In genomic region chr3:178384302-178384939, GRCh38 we compare ENCODE assay signal across 9 cellular contexts.
DNase-seq lines count a peak whose midpoint lies in the region; ATAC-seq and TF ChIP-seq lines count a peak whose summit lies in the region.
"Had no signal": no experiment of that assay in that cellular context is flagged by ENCODE, and none has a peak within 500 bp of the region (broad histone marks: within the 10 kb centered on the region; RNA-seq: fewer than 3 reads in every experiment).

No MANE protein-coding gene starts in this region.

- H3K27ac ChIP-seq in coronary artery (peak overlapping the region; percentile 11 to 61), mesodermal cell (ENCODE audit: low read depth, low read length, severe bottlenecking) (peak overlapping the region; percentile 31), thoracic aorta (peak overlapping the region; percentile 20 to 49)

- H3K9me3 ChIP-seq in mesodermal cell (ENCODE audit: control insufficient read depth, low read length): no peaks in the 10 kb centered on the region
- H3K9me3 ChIP-seq in thoracic aorta: no peaks in the 10 kb centered on the region

- TF ChIP-seq CTCF in coronary artery (IDR thresholded peaks at IDR 0.05): no peak
- TF ChIP-seq CTCF in thoracic aorta (IDR thresholded peaks at IDR 0.05): no peak

- no peaks in the 10 kb centered on the region for H3K36me3 ChIP-seq in mesodermal cell (ENCODE audit: control insufficient read depth, insufficient read depth, low read length)
- H3K36me3 ChIP-seq in thoracic aorta: no peaks in the 10 kb centered on the region

- peak; percentile 38 for DNase-seq in SHP77 treated with DMSO at 0.1 percent for 48 hours (lab: John Stamatoyannopoulos, UW)
- DNase-seq in coronary artery (ENCODE audit: low spot score): no peak
- DNase-seq in thoracic aorta (ENCODE audit: low spot score): no peak
- no peak for DNase-seq in D341Med (ENCODE audit: low spot score)
- no peak for DNase-seq in A172 (ENCODE audit: low spot score)
- DNase-seq: activated T-cell treated with anti-CD3 and anti-CD28 coated beads, Interleukin-2, amount 50 U/mL, for 48 hours; stimulated activated CD4-positive, alpha-beta T cell treated with anti-CD3 and anti-CD28 coated beads, Interleukin-2, amount 100 ng/mL, for 48 hours had no signal

- 75 to 88% methylated on average over 3 to 5 of the region's 6 CpGs for WGBS in mesodermal cell (ENCODE audit: insufficient coverage in 2 of 2), 2 experiments

- H3K4me3 ChIP-seq in coronary artery: no peak overlapping the region
- no peak overlapping the region for H3K4me3 ChIP-seq in mesodermal cell (ENCODE audit: extremely low read depth, insufficient read depth, low read length, poor library complexity, severe bottlenecking)
- H3K4me3 ChIP-seq in thoracic aorta: no peak overlapping the region

- no peak for ATAC-seq in thoracic aorta (ENCODE audit: insufficient number of reproducible peaks, low FRiP score, low read depth)
- no peak for ATAC-seq in HG03442 (IDR thresholded peaks at IDR 0.05; ENCODE audit: unreplicated experiment)

- H3K27me3 ChIP-seq in thoracic aorta (replicated peaks; ENCODE audit: insufficient read depth): no peaks in the 10 kb centered on the region

- H3K4me1 ChIP-seq in mesodermal cell (ENCODE audit: control insufficient read depth, insufficient read depth, low read length, poor library complexity, severe bottlenecking) (peaks cover 13% of the 10 kb centered on the region), thoracic aorta (ENCODE audit: control insufficient read depth in 1 of 2, low read depth in 2 of 2) (peaks cover 12 to 42% of the 10 kb centered on the region in 2 donors)
